Comparison of ENCODE assay signal across 10 cellular contexts in the genomic region with DNA sequence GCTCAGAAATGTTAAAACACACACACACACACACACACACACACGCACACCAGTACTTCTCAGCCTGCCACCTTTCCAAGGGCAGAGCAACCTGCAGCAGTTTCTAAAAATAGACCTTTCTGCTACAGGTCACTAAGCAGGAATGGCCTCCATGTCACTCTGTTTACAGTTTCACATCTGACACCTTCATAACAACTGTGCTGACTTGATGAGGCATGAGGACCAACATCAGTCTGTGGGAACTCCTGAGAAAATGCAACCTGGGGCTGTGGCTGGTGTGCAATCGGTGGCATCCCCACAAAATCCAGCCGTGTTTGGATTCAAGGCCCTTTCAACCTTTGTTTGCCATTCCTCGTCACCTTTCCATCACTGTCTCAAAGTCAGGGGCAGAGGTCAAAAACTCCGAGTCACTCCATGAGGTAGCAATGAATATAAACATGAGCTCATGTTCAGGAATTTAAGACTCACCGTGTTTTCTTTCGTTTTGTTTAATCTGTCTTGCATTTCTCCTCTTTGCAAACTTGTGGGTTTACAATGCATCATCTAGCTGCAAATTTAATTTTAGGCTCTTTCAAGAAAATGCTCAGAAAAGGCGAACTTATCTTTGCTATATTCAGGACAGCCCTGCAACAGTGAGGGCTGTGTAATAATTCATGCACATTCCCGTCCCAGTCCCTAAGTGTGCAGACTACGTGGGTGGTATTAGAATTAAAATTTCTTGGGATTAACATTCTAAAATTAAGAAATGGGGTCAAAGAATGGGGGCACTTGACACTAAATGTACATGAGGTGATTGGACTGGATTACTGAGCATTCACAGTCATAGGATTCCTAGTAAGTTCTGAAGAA.
DNase-seq lines count a peak whose midpoint lies in the region; ATAC-seq, FAIRE-seq and TF ChIP-seq lines count a peak whose summit lies in the region.
"Had no signal": no experiment of that assay in that cellular context is flagged by ENCODE, and none has a peak within 500 bp of the region (broad histone marks: within the 10 kb centered on the region; RNA-seq: fewer than 3 reads in every experiment).

No MANE protein-coding gene starts in this region.

- no peak for ATAC-seq in GM19035 (IDR thresholded peaks at IDR 0.05; ENCODE audit: unreplicated experiment)

- FAIRE-seq in bronchial epithelial cell (lab: Jason Lieb, UNC) = no peak

- H3K27me3 Mint-ChIP-seq in nephron progenitor cell (ENCODE audit: low read depth, poor library complexity) = peaks cover 3% of the 10 kb centered on the region

- DNase-seq in COLO668 (lab: John Stamatoyannopoulos, UW; ENCODE audit: unreplicated experiment) (peak; percentile 54), NCI-H146 (lab: John Stamatoyannopoulos, UW) (peak; percentile 48), bronchial epithelial cell (ENCODE audit: low read depth) (peak; percentile 82), nephron progenitor cell (peak; percentile 38), activated gamma-delta T cell treated with Interleukin-2 at 50 U/mL for 16 hours (no peak)
- no peak for DNase-seq in stimulated activated CD4-positive, alpha-beta T cell treated with anti-CD3 and anti-CD28 coated beads, Interleukin-1b, Interleukin-23, amount 100 ng/mL, for 48 hours
- DNase-seq in activated CD4-positive, alpha-beta T cell treated with anti-CD3 and anti-CD28 coated beads for 4 hours = no peak
- DNase-seq: stimulated activated naive CD4-positive, alpha-beta T cell treated with Interleukin-2 at 50 U/mL for 16 hours; WERI-Rb-1 had no signal

- H3K9me3 Mint-ChIP-seq in nephron progenitor cell = peaks cover 12% of the 10 kb centered on the region

- H3K36me3 ChIP-seq in bronchial epithelial cell (ENCODE audit: control insufficient read depth, insufficient read depth, low read length) = no peaks in the 10 kb centered on the region
- H3K36me3 ChIP-seq: WERI-Rb-1 had no signal

- H3K27me3 ChIP-seq in bronchial epithelial cell (ENCODE audit: control insufficient read depth, insufficient read depth, low read length) = no peaks in the 10 kb centered on the region

- H3K4me1 Mint-ChIP-seq in nephron progenitor cell = peaks cover 75% of the 10 kb centered on the region

- peak overlapping the region; percentile 47 for H3K4me3 Mint-ChIP-seq in nephron progenitor cell

- TF ChIP-seq CTCF in bronchial epithelial cell (IDR thresholded peaks at IDR 0.05; ENCODE audit: insufficient read depth, low read length, severe bottlenecking) = no peak
- no peak for TF ChIP-seq CTCF in nephron progenitor cell (IDR thresholded peaks at IDR 0.05)

- H3K4me3 ChIP-seq in bronchial epithelial cell (ENCODE audit: low read depth, low read length) = no peak overlapping the region

- H3K36me3 Mint-ChIP-seq in nephron progenitor cell (ENCODE audit: low read depth) = peaks cover 13% of the 10 kb centered on the region

- H3K27ac Mint-ChIP-seq in nephron progenitor cell = peak overlapping the region; percentile 99

Comparison
In these comparisons a context has a peak if more than half of its experiments do, and no peak if none do; other contexts are left out.
1. DNase-seq: peak in COLO668 (single experiment), NCI-H146 (single experiment), bronchial epithelial cell (single experiment) and nephron progenitor cell (single experiment); none in activated gamma-delta T cell treated with Interleukin-2 at 50 U/mL for 16 hours (single experiment), stimulated activated CD4-positive, alpha-beta T cell treated with anti-CD3 and anti-CD28 coated beads, Interleukin-1b, Interleukin-23, amount 100 ng/mL, for 48 hours (single experiment) and activated CD4-positive, alpha-beta T cell treated with anti-CD3 and anti-CD28 coated beads for 4 hours (0 of 2).